ENCODE assay signal across 4 cellular contexts in the genomic region with DNA sequence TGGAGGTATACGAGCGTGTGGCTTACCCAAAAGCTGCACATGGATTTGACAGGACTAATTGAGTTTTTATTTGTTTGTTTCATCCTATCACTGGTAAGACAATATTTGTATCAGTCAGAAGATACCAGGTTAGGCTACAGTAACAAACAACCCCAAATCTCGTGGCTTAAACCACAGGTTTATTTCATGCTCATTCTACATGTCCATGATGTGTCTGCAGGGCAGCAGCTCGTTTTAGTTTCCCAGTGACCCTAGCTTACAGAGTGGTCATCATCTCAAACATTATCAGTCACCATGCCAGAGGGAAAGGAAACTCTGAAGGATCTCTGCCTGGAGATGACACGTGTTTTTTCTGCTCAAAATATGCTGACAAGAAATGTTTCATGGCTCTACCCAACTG.
"Had no signal": no experiment of that assay in that cellular context is flagged by ENCODE, and none has a peak within 500 bp of the region (broad histone marks: within the 10 kb centered on the region; RNA-seq: fewer than 3 reads in every experiment).

No MANE protein-coding gene starts in this region.

- H2AFZ ChIP-seq: GM23338 had no signal

- ATAC-seq: GM23338 had no signal

- H3K4me2 ChIP-seq: GM23338 had no signal

- H3K4me3 ChIP-seq: GM23338 had no signal

- DNase-seq: H9, HCEC 1CT, HFFc6 had no signal
